ENCODE assay signal across 10 cellular contexts in the genomic region with DNA sequence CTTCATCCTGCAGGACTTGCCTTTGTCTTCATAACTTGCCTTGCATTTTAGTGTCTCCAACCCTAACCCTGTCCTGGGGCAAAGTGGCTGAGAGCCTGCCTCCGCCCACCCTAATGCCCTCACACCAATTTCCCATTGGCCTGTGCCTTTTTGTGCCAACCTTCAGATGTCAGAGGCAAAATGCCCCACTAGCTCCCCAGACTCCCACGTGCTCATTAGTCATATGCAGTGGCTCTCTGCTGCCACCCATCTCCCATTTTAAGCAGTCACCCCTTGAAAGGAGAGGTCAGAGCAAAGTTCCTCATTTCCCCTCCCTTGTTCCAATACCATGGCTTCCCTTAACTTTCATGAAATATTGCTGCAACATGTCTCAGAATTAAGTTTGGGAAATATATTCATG.
DNase-seq lines count a peak whose midpoint lies in the region; ATAC-seq and TF ChIP-seq lines count a peak whose summit lies in the region.
"Had no signal": no experiment of that assay in that cellular context is flagged by ENCODE, and none has a peak within 500 bp of the region (broad histone marks: within the 10 kb centered on the region; RNA-seq: fewer than 3 reads in every experiment).

No MANE protein-coding gene starts in this region.

- no peaks in the 10 kb centered on the region for H3K9me3 Mint-ChIP-seq in WTC11
- peaks cover 4% of the 10 kb centered on the region; the same call in 1 of the 2 replicates for H3K9me3 Mint-ChIP-seq in HFFc6
- H3K9me3 Mint-ChIP-seq: activated naive CD4-positive, alpha-beta T cell treated with anti-CD3 and anti-CD28 coated beads, Interleukin-2, amount 50 U/mL, for 24 hours had no signal

- peak; percentile 30; the same call in 1 of the 2 replicates for TF ChIP-seq RAD21 in Ishikawa (IDR thresholded peaks at IDR 0.05; ENCODE audit: low read depth)

- 52% methylated on average over 2 of the region's 2 CpGs for WGBS in smooth muscle cell (ENCODE audit: low lambda C conversion rate)
- 53% methylated on average over 2 of the region's 2 CpGs for WGBS in right cardiac atrium

- intact Hi-C loops in right cardiac atrium (cut with DNase I): no loop called here

- no peaks in the 10 kb centered on the region for H3K4me1 ChIP-seq in smooth muscle cell (ENCODE audit: low read depth)
- no peaks in the 10 kb centered on the region for H3K4me1 ChIP-seq in right cardiac atrium (ENCODE audit: control insufficient read depth, insufficient read depth, low read length)
- H3K4me1 ChIP-seq: HAP-1 had no signal

- H3K79me2 ChIP-seq in smooth muscle cell (ENCODE audit: low read depth): no peaks in the 10 kb centered on the region

- H2AFZ ChIP-seq in smooth muscle cell (ENCODE audit: low read depth): no peak overlapping the region

- H3K4me2 ChIP-seq in smooth muscle cell: no peak overlapping the region

- H3K27me3 ChIP-seq in BJ (ENCODE audit: control insufficient read depth, insufficient read depth, low read length) (no peaks in the 10 kb centered on the region), smooth muscle cell (ENCODE audit: low read depth) (no peaks in the 10 kb centered on the region), right cardiac atrium (ENCODE audit: control insufficient read depth, insufficient read depth) (no peaks in the 10 kb centered on the region)

- H3K4me3 Mint-ChIP-seq in WTC11 (no peak overlapping the region), HFFc6 (no peak overlapping the region)
- H3K4me3 Mint-ChIP-seq: activated naive CD4-positive, alpha-beta T cell treated with anti-CD3 and anti-CD28 coated beads, Interleukin-2, amount 50 U/mL, for 24 hours had no signal

- H3K27ac Mint-ChIP-seq in WTC11: no peak overlapping the region
- no peak overlapping the region for H3K27ac Mint-ChIP-seq in HFFc6
- H3K27ac Mint-ChIP-seq: activated naive CD4-positive, alpha-beta T cell treated with anti-CD3 and anti-CD28 coated beads, Interleukin-2, amount 50 U/mL, for 24 hours had no signal

- DNase-seq in BJ (ENCODE audit: low read depth): no peak
- peak; percentile 11 for DNase-seq in WTC11 (ENCODE audit: low spot score)
- DNase-seq in smooth muscle cell (lab: John Stamatoyannopoulos, UW; ENCODE audit: unreplicated experiment): no peak
- DNase-seq in midbrain (lab: John Stamatoyannopoulos, UW): no peak
- no peak for DNase-seq in right cardiac atrium
- DNase-seq in HFFc6: no peak

- H3K27me3 Mint-ChIP-seq in WTC11 (ENCODE audit: low read depth): peaks cover 14% of the 10 kb centered on the region
- H3K27me3 Mint-ChIP-seq in HFFc6 (ENCODE audit: insufficient read depth): no peaks in the 10 kb centered on the region
- H3K27me3 Mint-ChIP-seq: activated naive CD4-positive, alpha-beta T cell treated with anti-CD3 and anti-CD28 coated beads, Interleukin-2, amount 50 U/mL, for 24 hours had no signal

- H3K9ac ChIP-seq in smooth muscle cell (ENCODE audit: low read depth): no peak overlapping the region

- no peaks in the 10 kb centered on the region for H3K36me3 ChIP-seq in BJ (ENCODE audit: control insufficient read depth, insufficient read depth, low read length)
- H3K36me3 ChIP-seq in smooth muscle cell (ENCODE audit: low read depth): no peaks in the 10 kb centered on the region
- H3K36me3 ChIP-seq: HAP-1 had no signal

- H3K4me1 Mint-ChIP-seq in WTC11 (no peaks in the 10 kb centered on the region), HFFc6 (ENCODE audit: low read depth) (no peaks in the 10 kb centered on the region)
- H3K4me1 Mint-ChIP-seq: activated naive CD4-positive, alpha-beta T cell treated with anti-CD3 and anti-CD28 coated beads, Interleukin-2, amount 50 U/mL, for 24 hours had no signal

- TF ChIP-seq CTCF in BJ (IDR thresholded peaks at IDR 0.05; ENCODE audit: insufficient read depth, low read depth, low read length) (peak; percentile 17; the same call in 1 of the 2 replicates), WTC11 (IDR thresholded peaks at IDR 0.05) (peak; percentile 28; the same call in 1 of the 2 replicates), smooth muscle cell (IDR thresholded peaks at IDR 0.05; ENCODE audit: borderline replicate concordance, insufficient read depth, poor library complexity, severe bottlenecking) (peak; percentile 13), HFFc6 (IDR thresholded peaks at IDR 0.05) (no peak; the same call in 1 of the 2 replicates)

- ATAC-seq in GM18517 (IDR thresholded peaks at IDR 0.05; ENCODE audit: unreplicated experiment) (peak; percentile 61), WTC11 (peak; percentile 67), right cardiac atrium (no peak)

- H3K27ac ChIP-seq in smooth muscle cell (ENCODE audit: low read depth) (no peak overlapping the region), right cardiac atrium (ENCODE audit: low read length) (no peak overlapping the region)

- H3K9me3 ChIP-seq in smooth muscle cell (replicated peaks; ENCODE audit: low read depth) (no peaks in the 10 kb centered on the region), right cardiac atrium (ENCODE audit: control insufficient read depth, low read length) (no peaks in the 10 kb centered on the region)
- H3K9me3 ChIP-seq: HAP-1 had no signal

- no peaks in the 10 kb centered on the region for H3F3A ChIP-seq in smooth muscle cell (ENCODE audit: low read depth)

- POLR2A ChIA-PET in BJ (lab: Charles Lee): no interaction called here
- POLR2A ChIA-PET in WTC11 (lab: Charles Lee): no interaction called here

- no peak for TF ChIP-seq EP300 in Ishikawa (IDR thresholded peaks at IDR 0.05; ENCODE audit: borderline replicate concordance)

- H4K20me1 ChIP-seq in smooth muscle cell (ENCODE audit: low read depth): no peaks in the 10 kb centered on the region

- H3K4me3 ChIP-seq in BJ (ENCODE audit: low read depth, low read length) (no peak overlapping the region), smooth muscle cell (no peak overlapping the region), right cardiac atrium (ENCODE audit: low read length) (no peak overlapping the region)
- H3K4me3 ChIP-seq: HAP-1 had no signal

- CTCF ChIA-PET in BJ (lab: Yijun Ruan, JAX): no interaction called here
- CTCF ChIA-PET in WTC11 (lab: Charles Lee): interaction anchor here (0.5 to 1.0 kb wide), 5 partner anchors 83 to 313 kb away, joined by 3 read pairs; a partner anchor contains a TSS

- H3K36me3 Mint-ChIP-seq in WTC11 (no peaks in the 10 kb centered on the region), HFFc6 (ENCODE audit: low read depth) (no peaks in the 10 kb centered on the region)
- H3K36me3 Mint-ChIP-seq: activated naive CD4-positive, alpha-beta T cell treated with anti-CD3 and anti-CD28 coated beads, Interleukin-2, amount 50 U/mL, for 24 hours had no signal

TF ChIP-seq in Ishikawa, 13 proteins besides CTCF, POLR2A, EP300 and RAD21 (continues in another document):
- TF ChIP-seq, protein P1, sequence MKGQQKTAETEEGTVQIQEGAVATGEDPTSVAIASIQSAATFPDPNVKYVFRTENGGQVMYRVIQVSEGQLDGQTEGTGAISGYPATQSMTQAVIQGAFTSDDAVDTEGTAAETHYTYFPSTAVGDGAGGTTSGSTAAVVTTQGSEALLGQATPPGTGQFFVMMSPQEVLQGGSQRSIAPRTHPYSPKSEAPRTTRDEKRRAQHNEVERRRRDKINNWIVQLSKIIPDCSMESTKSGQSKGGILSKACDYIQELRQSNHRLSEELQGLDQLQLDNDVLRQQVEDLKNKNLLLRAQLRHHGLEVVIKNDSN (IDR thresholded peaks at IDR 0.05): no peak
- TF ChIP-seq TCF12 (IDR thresholded peaks at IDR 0.05; ENCODE audit: low read depth) (no peak), NFIC (IDR thresholded peaks at IDR 0.05) (no peak), FOXM1 (IDR thresholded peaks at IDR 0.05; ENCODE audit: borderline replicate concordance, low read depth) (no peak), ZBTB7A (IDR thresholded peaks at IDR 0.05; ENCODE audit: low read depth) (no peak), YY1 (IDR thresholded peaks at IDR 0.05; ENCODE audit: low read depth) (no peak)
- TF ChIP-seq, protein P2, sequence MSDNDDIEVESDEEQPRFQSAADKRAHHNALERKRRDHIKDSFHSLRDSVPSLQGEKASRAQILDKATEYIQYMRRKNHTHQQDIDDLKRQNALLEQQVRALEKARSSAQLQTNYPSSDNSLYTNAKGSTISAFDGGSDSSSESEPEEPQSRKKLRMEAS (IDR thresholded peaks at IDR 0.05): no peak

TF ChIP-seq in WTC11, 78 proteins besides CTCF, POLR2A, EP300 and RAD21 (continues in another document):
- TF ChIP-seq, protein P3, sequence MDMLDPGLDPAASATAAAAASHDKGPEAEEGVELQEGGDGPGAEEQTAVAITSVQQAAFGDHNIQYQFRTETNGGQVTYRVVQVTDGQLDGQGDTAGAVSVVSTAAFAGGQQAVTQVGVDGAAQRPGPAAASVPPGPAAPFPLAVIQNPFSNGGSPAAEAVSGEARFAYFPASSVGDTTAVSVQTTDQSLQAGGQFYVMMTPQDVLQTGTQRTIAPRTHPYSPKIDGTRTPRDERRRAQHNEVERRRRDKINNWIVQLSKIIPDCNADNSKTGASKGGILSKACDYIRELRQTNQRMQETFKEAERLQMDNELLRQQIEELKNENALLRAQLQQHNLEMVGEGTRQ (CRISPR knock-in tag; IDR thresholded peaks at IDR 0.05): peak; percentile 51
- TF ChIP-seq, protein P4, sequence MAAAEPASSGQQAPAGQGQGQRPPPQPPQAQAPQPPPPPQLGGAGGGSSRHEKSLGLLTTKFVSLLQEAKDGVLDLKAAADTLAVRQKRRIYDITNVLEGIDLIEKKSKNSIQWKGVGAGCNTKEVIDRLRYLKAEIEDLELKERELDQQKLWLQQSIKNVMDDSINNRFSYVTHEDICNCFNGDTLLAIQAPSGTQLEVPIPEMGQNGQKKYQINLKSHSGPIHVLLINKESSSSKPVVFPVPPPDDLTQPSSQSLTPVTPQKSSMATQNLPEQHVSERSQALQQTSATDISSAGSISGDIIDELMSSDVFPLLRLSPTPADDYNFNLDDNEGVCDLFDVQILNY (CRISPR knock-in tag; IDR thresholded peaks at IDR 0.05): no peak
- TF ChIP-seq, protein P5, sequence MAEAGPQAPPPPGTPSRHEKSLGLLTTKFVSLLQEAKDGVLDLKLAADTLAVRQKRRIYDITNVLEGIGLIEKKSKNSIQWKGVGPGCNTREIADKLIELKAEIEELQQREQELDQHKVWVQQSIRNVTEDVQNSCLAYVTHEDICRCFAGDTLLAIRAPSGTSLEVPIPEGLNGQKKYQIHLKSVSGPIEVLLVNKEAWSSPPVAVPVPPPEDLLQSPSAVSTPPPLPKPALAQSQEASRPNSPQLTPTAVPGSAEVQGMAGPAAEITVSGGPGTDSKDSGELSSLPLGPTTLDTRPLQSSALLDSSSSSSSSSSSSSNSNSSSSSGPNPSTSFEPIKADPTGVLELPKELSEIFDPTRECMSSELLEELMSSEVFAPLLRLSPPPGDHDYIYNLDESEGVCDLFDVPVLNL (CRISPR knock-in tag; IDR thresholded peaks at IDR 0.05; ENCODE audit: borderline replicate concordance, low read depth): no peak
- TF ChIP-seq NR3C1 (CRISPR knock-in tag; conservative IDR thresholded peaks at IDR 0.05; ENCODE audit: low read depth) (no peak), FOXK1 (CRISPR knock-in tag; IDR thresholded peaks at IDR 0.05) (no peak)

Comparison
In these comparisons a context has a peak if more than half of its experiments do, and no peak if none do; other contexts are left out.
1. ATAC-seq: peak in GM18517 (single experiment) and WTC11 (single experiment); none in right cardiac atrium (0 of 2).